In genomic region chr13:50396001-50396400, GRCh38 we compare ENCODE assay signal across 14 cellular contexts.
"Had no signal": no experiment of that assay in that cellular context is flagged by ENCODE, and none has a peak within 500 bp of the region (broad histone marks: within the 10 kb centered on the region; RNA-seq: fewer than 3 reads in every experiment).

No MANE protein-coding gene starts in this region.

- H3K9ac ChIP-seq: neural progenitor cell had no signal

- H3K4me1 ChIP-seq: pancreas had no signal

- H2AFZ ChIP-seq: neural progenitor cell had no signal

- H3K9me3 ChIP-seq: esophagus muscularis mucosa, heart left ventricle, pancreas had no signal

- H3K4me3 ChIP-seq: esophagus muscularis mucosa, heart left ventricle, neural progenitor cell, pancreas had no signal

- DNase-seq: activated CD4-positive, alpha-beta memory T cell treated with anti-CD3 and anti-CD28 coated beads for 36 hours; activated CD4-positive, alpha-beta T cell treated with anti-CD3 and anti-CD28 coated beads for 1 hour; activated effector memory CD4-positive, alpha-beta T cell treated with anti-CD3 and anti-CD28 coated beads, Interleukin-2, amount 50 U/mL, for 16 hours; activated naive CD8-positive, alpha-beta T cell treated with anti-CD3 and anti-CD28 coated beads for 36 hours; activated T-cell treated with anti-CD3 and anti-CD28 coated beads, Interleukin-2, amount 50 U/mL, for 4 hours; brain microvascular endothelial cell; endodermal cell; foreskin fibroblast; left ventricle myocardium superior; pancreas; stimulated activated CD4-positive, alpha-beta T cell treated with anti-CD3 and anti-CD28 coated beads, Interleukin-4, amount 100 ng/mL, for 4 hours had no signal

- H3K27me3 ChIP-seq: brain microvascular endothelial cell, esophagus muscularis mucosa, heart left ventricle, neural progenitor cell, pancreas had no signal

- H3K27ac ChIP-seq: brain microvascular endothelial cell, esophagus muscularis mucosa, heart left ventricle, neural progenitor cell, pancreas had no signal

- H3K36me3 ChIP-seq: brain microvascular endothelial cell, esophagus muscularis mucosa, heart left ventricle, neural progenitor cell, pancreas had no signal

- H3K4me2 ChIP-seq: neural progenitor cell had no signal

- ATAC-seq: activated T-cell treated with anti-CD3 and anti-CD28 coated beads, Interleukin-2, amount 50 U/mL, for 4 hours; heart left ventricle; left ventricle myocardium superior; pancreas had no signal
